25 cellular contexts compared by ENCODE assay signal in genomic region chr10:114764656-114765055, GRCh38.
"Had no signal": no experiment of that assay in that cellular context is flagged by ENCODE, and none has a peak within 500 bp of the region (broad histone marks: within the 10 kb centered on the region; RNA-seq: fewer than 3 reads in every experiment).

No MANE protein-coding gene starts in this region.

- H3K4me3 Mint-ChIP-seq: activated B cell treated with CpG ODN at 0.5 μM for 24 hours; activated CD4-positive, alpha-beta T cell treated with anti-CD3 and anti-CD28 coated beads, Interleukin-2, amount 10 ng/mL, durations not matched to agents 24 days and 14 days; activated CD8-positive, alpha-beta memory T cell treated with anti-CD3 and anti-CD28 coated beads, Interleukin-2, amount 10 ng/mL, durations not matched to agents 7 days and 5 days; activated naive CD4-positive, alpha-beta T cell treated with anti-CD3 and anti-CD28 coated beads, Interleukin-2, amount 10 ng/mL, durations not matched to agents 7 days and 5 days; activated naive CD8-positive, alpha-beta T cell treated with anti-CD3 and anti-CD28 coated beads, Interleukin-2, amount 10 ng/mL, durations not matched to agents 7 days and 5 days; activated T-cell treated with anti-CD3 and anti-CD28 coated beads, Interleukin-2, amount 50 U/mL, for 24 hours; activated T-helper 1 cell treated with anti-CD3 and anti-CD28 coated beads, Interleukin-12 subunit alpha, Interleukin-12 subunit beta, Interleukin-2, Interleukin-4 antibody, amounts not matched to agents 30 ng/mL and 10 ng/mL and 1 ng/mL, durations not matched to agents 14 hours and 24 hours and 36 hours; T-helper 17 cell had no signal

- ATAC-seq: activated CD8-positive, alpha-beta memory T cell treated with anti-CD3 and anti-CD28 coated beads, Interleukin-2, amount 10 ng/mL, durations not matched to agents 7 days and 5 days; K562; T-helper 17 cell had no signal

- H3K4me1 ChIP-seq: breast epithelium had no signal

- H3K27ac ChIP-seq: adrenal gland, breast epithelium had no signal

- H3K36me3 Mint-ChIP-seq: activated CD8-positive, alpha-beta memory T cell treated with anti-CD3 and anti-CD28 coated beads, Interleukin-2, amount 10 ng/mL, durations not matched to agents 7 days and 5 days; activated naive CD4-positive, alpha-beta T cell treated with anti-CD3 and anti-CD28 coated beads, Interleukin-2, amount 10 ng/mL, durations not matched to agents 7 days and 5 days; activated naive CD8-positive, alpha-beta T cell treated with anti-CD3 and anti-CD28 coated beads, Interleukin-2, amount 10 ng/mL, durations not matched to agents 7 days and 5 days had no signal

- H3K4me3 ChIP-seq: adrenal gland, breast epithelium, K562 had no signal

- DNase-seq: activated B cell treated with CpG ODN at 0.5 μM for 24 hours; activated CD4-positive, alpha-beta T cell treated with anti-CD3 and anti-CD28 coated beads for 1 hour; activated CD4-positive, alpha-beta T cell treated with anti-CD3 and anti-CD28 coated beads, Interleukin-2, amount 10 ng/mL, durations not matched to agents 24 days and 14 days; activated CD4-positive, alpha-beta T cell treated with anti-CD3 and anti-CD28 coated beads, Interleukin-2, amount 50 U/mL, for 48 hours; activated CD8-positive, alpha-beta memory T cell treated with anti-CD3 and anti-CD28 coated beads, Interleukin-2, amount 10 ng/mL, durations not matched to agents 7 days and 5 days; activated effector memory CD4-positive, alpha-beta T cell treated with Interleukin-2 at 50 U/mL for 16 hours; activated naive CD4-positive, alpha-beta T cell treated with anti-CD3 and anti-CD28 coated beads, Interleukin-2, amount 10 ng/mL, durations not matched to agents 7 days and 5 days; activated naive CD8-positive, alpha-beta T cell treated with anti-CD3 and anti-CD28 coated beads, Interleukin-2, amount 10 ng/mL, durations not matched to agents 7 days and 5 days; activated T-cell treated with anti-CD3 and anti-CD28 coated beads, Interleukin-2, amount 50 U/mL, for 24 hours; adrenal gland; aorta; central memory CD4-positive, alpha-beta T cell; Karpas-422; MM.1S; NCI-H1105 treated with DMSO at 0.1 percent for 48 hours; NCI-H1436 treated with DMSO at 0.1 percent for 48 hours; NCI-H187; NCI-H2081; NCI-H524; SIG-M5; T-helper 17 cell; T-helper 9 cell had no signal

- H3K9me3 ChIP-seq: adrenal gland, breast epithelium had no signal

- H3K27me3 ChIP-seq: adrenal gland, breast epithelium had no signal

- H3K36me3 ChIP-seq: adrenal gland, breast epithelium had no signal

- H3K9me3 Mint-ChIP-seq: activated B cell treated with CpG ODN at 0.5 μM for 24 hours; activated CD4-positive, alpha-beta T cell treated with anti-CD3 and anti-CD28 coated beads, Interleukin-2, amount 10 ng/mL, durations not matched to agents 24 days and 14 days; activated naive CD4-positive, alpha-beta T cell treated with anti-CD3 and anti-CD28 coated beads, Interleukin-2, amount 10 ng/mL, durations not matched to agents 7 days and 5 days; activated naive CD8-positive, alpha-beta T cell treated with anti-CD3 and anti-CD28 coated beads, Interleukin-2, amount 10 ng/mL, durations not matched to agents 7 days and 5 days; activated T-cell treated with anti-CD3 and anti-CD28 coated beads, Interleukin-2, amount 50 U/mL, for 24 hours; activated T-helper 1 cell treated with anti-CD3 and anti-CD28 coated beads, Interleukin-12 subunit alpha, Interleukin-12 subunit beta, Interleukin-2, Interleukin-4 antibody, amounts not matched to agents 30 ng/mL and 10 ng/mL and 1 ng/mL, durations not matched to agents 14 hours and 24 hours and 36 hours had no signal

- H3K27ac Mint-ChIP-seq: activated B cell treated with CpG ODN at 0.5 μM for 24 hours; activated CD4-positive, alpha-beta T cell treated with anti-CD3 and anti-CD28 coated beads, Interleukin-2, amount 10 ng/mL, durations not matched to agents 24 days and 14 days; activated CD8-positive, alpha-beta memory T cell treated with anti-CD3 and anti-CD28 coated beads, Interleukin-2, amount 10 ng/mL, durations not matched to agents 7 days and 5 days; activated naive CD4-positive, alpha-beta T cell treated with anti-CD3 and anti-CD28 coated beads, Interleukin-2, amount 10 ng/mL, durations not matched to agents 7 days and 5 days; activated naive CD8-positive, alpha-beta T cell treated with anti-CD3 and anti-CD28 coated beads, Interleukin-2, amount 10 ng/mL, durations not matched to agents 7 days and 5 days; activated T-cell treated with anti-CD3 and anti-CD28 coated beads, Interleukin-2, amount 50 U/mL, for 24 hours; activated T-helper 1 cell treated with anti-CD3 and anti-CD28 coated beads, Interleukin-12 subunit alpha, Interleukin-12 subunit beta, Interleukin-2, Interleukin-4 antibody, amounts not matched to agents 30 ng/mL and 10 ng/mL and 1 ng/mL, durations not matched to agents 14 hours and 24 hours and 36 hours; T-helper 17 cell had no signal
